Comparison of ENCODE assay signal across 10 cellular contexts in genomic region chr18:79948719-79949411, GRCh38. TPM values are rescaled to one million over a fixed set of nuclear protein-coding genes. Genes with fewer than 3 reads are reported as not detected.
DNase-seq lines count a peak whose midpoint lies in the region; ATAC-seq and TF ChIP-seq lines count a peak whose summit lies in the region.
"Had no signal": no experiment of that assay in that cellular context is flagged by ENCODE, and none has a peak within 500 bp of the region (broad histone marks: within the 10 kb centered on the region; RNA-seq: fewer than 3 reads in every experiment).

No MANE protein-coding gene starts in this region.

- no peak for TF ChIP-seq POLR2A in ovary (IDR thresholded peaks at IDR 0.05)

- DNase-seq in CD4-positive, alpha-beta memory T cell: no peak
- DNase-seq in ovary (peak in 3 of 5 donors; percentile 4 to 26 (median 12)), NCI-H128 (lab: John Stamatoyannopoulos, UW; ENCODE audit: unreplicated experiment) (no peak), GM13976 (ENCODE audit: low spot score) (no peak)
- DNase-seq: cerebellar nuclear complex, EL, NCI-H1436 treated with DMSO at 0.1 percent for 48 hours had no signal

- peaks cover 15 to 64% (median 36%) of the 10 kb centered on the region in 4 donors for H3K4me1 Mint-ChIP-seq in CD4-positive, alpha-beta memory T cell
- H3K4me1 Mint-ChIP-seq in dendritic cell treated with granulocyte-macrophage colony-stimulating factor and Interleukin-4, amounts not matched to agents 40 ng/mL and 50 ng/mL, for 4 days (ENCODE audit: low read depth): peaks cover 69% of the 10 kb centered on the region

- TF ChIP-seq CTCF in DOHH2 (IDR thresholded peaks at IDR 0.05; ENCODE audit: low read depth, low read length, poor library complexity, severe bottlenecking): no peak
- no peak for TF ChIP-seq CTCF in ovary (IDR thresholded peaks at IDR 0.05)
- no peak for TF ChIP-seq CTCF in GM13976 (IDR thresholded peaks at IDR 0.05; ENCODE audit: borderline replicate concordance, control extremely low read depth, extremely low read depth, insufficient read depth, missing control alignments)

- H3K27ac Mint-ChIP-seq in CD4-positive, alpha-beta memory T cell: peak overlapping the region in 2 of 7 donors; percentile 60 to 85
- H3K27ac Mint-ChIP-seq in dendritic cell treated with granulocyte-macrophage colony-stimulating factor and Interleukin-4, amounts not matched to agents 40 ng/mL and 50 ng/mL, for 4 days: peak overlapping the region; percentile 90

- no peak for TF ChIP-seq EP300 in ovary (IDR thresholded peaks at IDR 0.05)

- POLR2A ChIA-PET in CD4-positive, alpha-beta memory T cell (lab: Charles Lee; ENCODE audit: partially characterized antibody): no interaction called here

- peaks cover 70% of the 10 kb centered on the region for H3K79me2 ChIP-seq in DOHH2 (ENCODE audit: control insufficient read depth, low read length)

- no peaks in the 10 kb centered on the region for H3K27me3 Mint-ChIP-seq in CD4-positive, alpha-beta memory T cell
- no peaks in the 10 kb centered on the region for H3K27me3 Mint-ChIP-seq in dendritic cell treated with granulocyte-macrophage colony-stimulating factor and Interleukin-4, amounts not matched to agents 40 ng/mL and 50 ng/mL, for 4 days

- CTCF ChIA-PET in CD4-positive, alpha-beta memory T cell (lab: Charles Lee; ENCODE audit: partially characterized antibody): no interaction called here

- WGBS in ovary, 3 donors: 86 to 89% (median 88%) methylated on average over 23 of the region's 23 CpGs

- peaks cover 46% of the 10 kb centered on the region for H3K4me1 ChIP-seq in CD4-positive, alpha-beta memory T cell (ENCODE audit: insufficient read depth, low read length)
- H3K4me1 ChIP-seq in DOHH2 (ENCODE audit: control insufficient read depth, low read length): peaks cover 63% of the 10 kb centered on the region
- peaks cover 21% of the 10 kb centered on the region for H3K4me1 ChIP-seq in ovary (ENCODE audit: insufficient read depth)

- peaks cover 23% of the 10 kb centered on the region for H4K20me1 ChIP-seq in DOHH2 (ENCODE audit: control insufficient read depth, insufficient read depth, low read depth, low read length)

- in situ Hi-C loops in GM13976 (cut with MboI; ENCODE audit: low sequenced_read_pairs, unreplicated experiment): no loop called here

- H3K4me3 ChIP-seq in CD4-positive, alpha-beta memory T cell (ENCODE audit: low read length in 2 of 2): no peak overlapping the region
- H3K4me3 ChIP-seq in DOHH2 (ENCODE audit: low read length): peak overlapping the region; percentile 76
- H3K4me3 ChIP-seq in ovary: no peak overlapping the region

- H3K9me3 Mint-ChIP-seq in CD4-positive, alpha-beta memory T cell: no peaks in the 10 kb centered on the region
- no peaks in the 10 kb centered on the region for H3K9me3 Mint-ChIP-seq in dendritic cell treated with granulocyte-macrophage colony-stimulating factor and Interleukin-4, amounts not matched to agents 40 ng/mL and 50 ng/mL, for 4 days

- H3K4me3 Mint-ChIP-seq in CD4-positive, alpha-beta memory T cell: peak overlapping the region in 7 of 8 donors; percentile 34 to 94 (median 49)
- peak overlapping the region; percentile 91 for H3K4me3 Mint-ChIP-seq in dendritic cell treated with granulocyte-macrophage colony-stimulating factor and Interleukin-4, amounts not matched to agents 40 ng/mL and 50 ng/mL, for 4 days

- peak overlapping the region; percentile 79 for H3K4me2 ChIP-seq in DOHH2 (ENCODE audit: low read length)

- no peaks in the 10 kb centered on the region for H3K9me2 ChIP-seq in DOHH2 (replicated peaks; ENCODE audit: control insufficient read depth, low read length)

- H3F3A ChIP-seq in DOHH2 (ENCODE audit: control insufficient read depth, insufficient read depth): peaks cover 12% of the 10 kb centered on the region

- H3K36me3 Mint-ChIP-seq in CD4-positive, alpha-beta memory T cell: peaks cover 0 to 10% of the 10 kb centered on the region in 2 donors
- H3K36me3 Mint-ChIP-seq in dendritic cell treated with granulocyte-macrophage colony-stimulating factor and Interleukin-4, amounts not matched to agents 40 ng/mL and 50 ng/mL, for 4 days (ENCODE audit: low read depth): peaks cover 69% of the 10 kb centered on the region

- no peaks in the 10 kb centered on the region for H3K36me3 ChIP-seq in CD4-positive, alpha-beta memory T cell (ENCODE audit: insufficient read depth, low read length)
- H3K36me3 ChIP-seq in DOHH2 (ENCODE audit: control insufficient read depth, low read length) (peaks cover 30% of the 10 kb centered on the region), ovary (no peaks in the 10 kb centered on the region)

- ATAC-seq in HG03520 (IDR thresholded peaks at IDR 0.05; ENCODE audit: unreplicated experiment): no peak

- H3K27me3 ChIP-seq in CD4-positive, alpha-beta memory T cell (ENCODE audit: insufficient read depth, low read length): no peaks in the 10 kb centered on the region
- H3K27me3 ChIP-seq in DOHH2 (ENCODE audit: control insufficient read depth, low read length) (peaks cover 6% of the 10 kb centered on the region), ovary (no peaks in the 10 kb centered on the region)

- intact Hi-C loops in CD4-positive, alpha-beta memory T cell (cut with micrococcal nuclease): no loop called here
- intact Hi-C loops in dendritic cell treated with granulocyte-macrophage colony-stimulating factor and Interleukin-4, amounts not matched to agents 40 ng/mL and 50 ng/mL, for 4 days (cut with micrococcal nuclease): no loop called here
- intact Hi-C loops in ovary (cut with DNase I): no loop called here

- no peaks in the 10 kb centered on the region for H3K9me3 ChIP-seq in CD4-positive, alpha-beta memory T cell (ENCODE audit: control insufficient read depth in 1 of 2, low read length in 2 of 2)
- H3K9me3 ChIP-seq in DOHH2 (ENCODE audit: control insufficient read depth, insufficient read depth, low read length) (no peaks in the 10 kb centered on the region), ovary (no peaks in the 10 kb centered on the region)

- H3K27ac ChIP-seq in CD4-positive, alpha-beta memory T cell (ENCODE audit: low read depth, low read length): no peak overlapping the region
- H3K27ac ChIP-seq in DOHH2 (ENCODE audit: low read depth, low read length) (peak overlapping the region; percentile 92), ovary (no peak overlapping the region)

RNA-seq across cellular contexts. Expression of gene SLC66A2, which starts 2.6 kb away (rescaled TPM):
- 10 to 100 TPM; 26.0 to 26.4 TPM for total RNA-seq in CD4-positive, alpha-beta memory T cell
- 10 to 100 TPM; 15.7 to 21.3 TPM for polyA plus RNA-seq in CD4-positive, alpha-beta memory T cell
- total RNA-seq in ovary: 10 to 100 TPM; 16.3 to 31.1 (median 27.0) TPM
- polyA plus RNA-seq in ovary: 10 to 100 TPM in 1 of 2 donors, 1 to 10 TPM in 1; 2.1 to 27.8 TPM

RNA-seq across cellular contexts. Expression of gene HSBP1L1, which starts 15.6 kb away (rescaled TPM):
- 10 to 100 TPM; 30.7 to 34.8 TPM for total RNA-seq in CD4-positive, alpha-beta memory T cell
- polyA plus RNA-seq in CD4-positive, alpha-beta memory T cell: 10 to 100 TPM; 12.7 to 18.2 TPM
- 10 to 100 TPM in 6 of 7 donors, 1 to 10 TPM in 1; 7.6 to 26.2 (median 12.3) TPM for total RNA-seq in ovary
- 10 to 100 TPM; 11.4 to 15.9 TPM for polyA plus RNA-seq in ovary

RNA-seq across cellular contexts. Expression of gene TXNL4A, which starts 39.5 kb away (rescaled TPM):
- 10 to 100 TPM; 72.6 to 76.1 TPM for total RNA-seq in CD4-positive, alpha-beta memory T cell
- polyA plus RNA-seq in CD4-positive, alpha-beta memory T cell: 100 to 1,000 TPM; 213 to 224 TPM
- 10 to 100 TPM in 6 of 7 donors, 1 to 10 TPM in 1; 9.4 to 57.1 (median 42.3) TPM for total RNA-seq in ovary
- 10 to 100 TPM; 21.5 to 47.9 TPM for polyA plus RNA-seq in ovary

Comparison
In these comparisons a context has a peak if more than half of its experiments do, and no peak if none do; other contexts are left out.
1. DNase-seq: peak in ovary (3 of 5); none in CD4-positive, alpha-beta memory T cell (0 of 5), NCI-H128 (single experiment) and GM13976 (single experiment).